In genomic region chr5:28516657-28517175, GRCh38 we compare ENCODE assay signal across 23 cellular contexts.
A peak's percentile ranks its signal among the peaks of the same experiment; 100 is the strongest.
DNase-seq lines count a peak whose midpoint lies in the region; ATAC-seq, FAIRE-seq and TF ChIP-seq lines count a peak whose summit lies in the region.
"Had no signal": no experiment of that assay in that cellular context is flagged by ENCODE, and none has a peak within 500 bp of the region (broad histone marks: within the 10 kb centered on the region; RNA-seq: fewer than 3 reads in every experiment).

No MANE protein-coding gene starts in this region.

- H2AFZ ChIP-seq in GM23338 = 0 out of 2 replicates have a peak overlapping the region, but pooled peaks have one; percentile 21
- H2AFZ ChIP-seq in neuronal stem cell (ENCODE audit: low read length) = peak overlapping the region; percentile 78

- DNase-seq in GM23338 (ENCODE audit: low spot score) (no peak), brain microvascular endothelial cell (peak; percentile 25), kidney tubule cell (ENCODE audit: low spot score) (peak; percentile 46), neuronal stem cell (ENCODE audit: low spot score) (peak; percentile 14), cerebellar cortex (ENCODE audit: low spot score) (no peak), NAMALWA (ENCODE audit: low spot score) (no peak), GM19239 (ENCODE audit: insufficient read length, low spot score) (no peak)
- no peak for DNase-seq in stimulated activated CD4-positive, alpha-beta T cell treated with anti-CD3 and anti-CD28 coated beads, Interleukin-4, amount 100 ng/mL, for 1 hour
- DNase-seq: 8988T; AML-193; C1 segment of cervical spinal cord; Calu3; CD8-positive, alpha-beta memory T cell; DMS53; GF-D8; KG1; NCI-H1105; NCI-H2029 treated with DMSO at 0.1 percent for 48 hours; NCI-H2171; NCI-H526; Peyer's patch; SJCRH30 had no signal

- H3K4me1 Mint-ChIP-seq in GM23338 = peaks cover 7% of the 10 kb centered on the region
- H3K4me1 Mint-ChIP-seq: CD8-positive, alpha-beta memory T cell had no signal

- TF ChIP-seq CTCF in GM23338 (conservative IDR thresholded peaks at IDR 0.05; ENCODE audit: low read depth in 2 of 2) (no peak), brain microvascular endothelial cell (IDR thresholded peaks at IDR 0.05; ENCODE audit: low read depth, low read length, missing control alignments) (no peak)

- no peak overlapping the region for H3K9ac ChIP-seq in neuronal stem cell (ENCODE audit: low read depth, low read length, poor library complexity)

- no peak overlapping the region for H2BK5ac ChIP-seq in neuronal stem cell (ENCODE audit: low read length)

- H3K4ac ChIP-seq in neuronal stem cell (ENCODE audit: low read length) = no peak overlapping the region

- H3K14ac ChIP-seq in neuronal stem cell (ENCODE audit: low read length) = no peak overlapping the region

- no peak overlapping the region for H3K18ac ChIP-seq in neuronal stem cell (ENCODE audit: low read length)

- no peak overlapping the region for H2AK5ac ChIP-seq in neuronal stem cell (ENCODE audit: low read depth, low read length)

- no peak overlapping the region for H3K4me2 ChIP-seq in GM23338
- no peak overlapping the region for H3K4me2 ChIP-seq in neuronal stem cell (ENCODE audit: insufficient read depth, low read length, poor library complexity, severe bottlenecking)

- peaks cover 2% of the 10 kb centered on the region for H3K27me3 Mint-ChIP-seq in GM23338 (ENCODE audit: insufficient read depth, low read depth, poor library complexity)
- H3K27me3 Mint-ChIP-seq: CD8-positive, alpha-beta memory T cell had no signal

- in situ Hi-C loops in brain microvascular endothelial cell (cut with HindIII; ENCODE audit: low pct_ligation_motif_present, low sequenced_read_pairs) = no loop called here

- H3K27ac ChIP-seq in GM23338 (ENCODE audit: low read depth) = no peak overlapping the region
- H3K27ac ChIP-seq in brain microvascular endothelial cell = no peak overlapping the region
- H3K27ac ChIP-seq in neuronal stem cell (replicated peaks; ENCODE audit: low read length) = no peak overlapping the region
- H3K27ac ChIP-seq: Peyer's patch, SJCRH30 had no signal

- H3K23ac ChIP-seq in neuronal stem cell (ENCODE audit: low read depth, low read length, poor library complexity) = no peak overlapping the region

- H3K4me3 Mint-ChIP-seq in GM23338 = no peak overlapping the region
- H3K4me3 Mint-ChIP-seq: CD8-positive, alpha-beta memory T cell had no signal

- no peak overlapping the region for H2BK15ac ChIP-seq in neuronal stem cell (ENCODE audit: low read length)

- H3K4me1 ChIP-seq in GM23338 (ENCODE audit: insufficient read depth) = no peaks in the 10 kb centered on the region
- peaks cover 0 to 2% of the 10 kb centered on the region in 2 donors for H3K4me1 ChIP-seq in neuronal stem cell (ENCODE audit: control insufficient read depth in 2 of 2, insufficient read depth in 1 of 2, low read depth in 1 of 2, low read length in 2 of 2)
- H3K4me1 ChIP-seq: HAP-1, Peyer's patch, SJCRH30 had no signal

- no peak overlapping the region for H3K27ac Mint-ChIP-seq in GM23338
- H3K27ac Mint-ChIP-seq: CD8-positive, alpha-beta memory T cell had no signal

- H3K9me3 Mint-ChIP-seq in GM23338 = peaks cover 22% of the 10 kb centered on the region

- no peaks in the 10 kb centered on the region for H3K79me2 ChIP-seq in GM23338 (replicated peaks; ENCODE audit: insufficient read depth)

- no CpG with 5 or more reads among the region's 5 CpGs for WGBS in neuronal stem cell (ENCODE audit: extremely low coverage in 2 of 2, insufficient read length in 2 of 2, insufficient replicate concordance in 1 of 2), 2 donors

- H3K9me3 ChIP-seq in neuronal stem cell (replicated peaks in 1 of 2; ENCODE audit: control insufficient read depth in 2 of 2, insufficient read depth in 1 of 2, low read depth in 1 of 2, low read length in 2 of 2) = peaks cover 0 to 16% of the 10 kb centered on the region in 2 donors
- H3K9me3 ChIP-seq: HAP-1, SJCRH30 had no signal

- no peaks in the 10 kb centered on the region for H3F3A ChIP-seq in GM23338 (replicated peaks; ENCODE audit: low read depth)

- peaks cover 20% of the 10 kb centered on the region; the same call in 2 of the 3 replicates for H3K36me3 Mint-ChIP-seq in GM23338 (ENCODE audit: low read depth)
- H3K36me3 Mint-ChIP-seq: CD8-positive, alpha-beta memory T cell had no signal

- no peaks in the 10 kb centered on the region for H4K20me1 ChIP-seq in GM23338 (replicated peaks; ENCODE audit: insufficient read depth)

- no peak overlapping the region for H2BK12ac ChIP-seq in neuronal stem cell (ENCODE audit: low read length)

- H4K8ac ChIP-seq in neuronal stem cell (ENCODE audit: low read depth, low read length) = no peak overlapping the region

- no peak overlapping the region for H3K4me3 ChIP-seq in GM23338
- H3K4me3 ChIP-seq in brain microvascular endothelial cell (ENCODE audit: low read depth, low read length) = no peak overlapping the region
- no peak overlapping the region for H3K4me3 ChIP-seq in neuronal stem cell (ENCODE audit: low read length in 2 of 2)
- H3K4me3 ChIP-seq: HAP-1, Peyer's patch, SJCRH30 had no signal

- H3K36me3 ChIP-seq in GM23338 (ENCODE audit: insufficient read depth) = no peaks in the 10 kb centered on the region
- no peaks in the 10 kb centered on the region for H3K36me3 ChIP-seq in brain microvascular endothelial cell (replicated peaks)
- H3K36me3 ChIP-seq in neuronal stem cell (replicated peaks in 1 of 2; ENCODE audit: control insufficient read depth in 2 of 2, insufficient read depth in 2 of 2, low read length in 2 of 2) = no peaks in the 10 kb centered on the region
- H3K36me3 ChIP-seq: HAP-1, Peyer's patch, SJCRH30 had no signal

- no peak overlapping the region for H4K91ac ChIP-seq in neuronal stem cell (ENCODE audit: low read depth, low read length, poor library complexity)

- no peak for FAIRE-seq in GM19239 (lab: Jason Lieb, UNC)

- H3K79me1 ChIP-seq in neuronal stem cell (ENCODE audit: low read depth, low read length) = no peaks in the 10 kb centered on the region

- H3K27me3 ChIP-seq in GM23338 (ENCODE audit: insufficient read depth) (no peaks in the 10 kb centered on the region), brain microvascular endothelial cell (replicated peaks) (no peaks in the 10 kb centered on the region), neuronal stem cell (ENCODE audit: control insufficient read depth in 3 of 3, insufficient read depth in 3 of 3, low read depth in 1 of 3, low read length in 3 of 3) (no peaks in the 10 kb centered on the region)
- H3K27me3 ChIP-seq: Peyer's patch, SJCRH30 had no signal

- no peak overlapping the region for H2BK120ac ChIP-seq in neuronal stem cell (ENCODE audit: low read depth, low read length)

- no peak for ATAC-seq in GM23338

- no peaks in the 10 kb centered on the region for H3K9me2 ChIP-seq in GM23338 (ENCODE audit: insufficient read depth)

TF ChIP-seq in GM23338, 12 proteins besides CTCF, POLR2A, EP300 and RAD21:
- TF ChIP-seq POLR2AphosphoS5 (IDR thresholded peaks at IDR 0.05; ENCODE audit: low read depth) = no peak
- no peak for TF ChIP-seq ETS1 (IDR thresholded peaks at IDR 0.05)
- no peak for TF ChIP-seq REST (IDR thresholded peaks at IDR 0.05; ENCODE audit: unreplicated experiment)
- no peak for TF ChIP-seq ZNF331 (CRISPR knock-in tag; IDR thresholded peaks at IDR 0.05; ENCODE audit: low read depth)

Comparison
In these comparisons a context has a peak if more than half of its experiments do, and no peak if none do; other contexts are left out.
1. DNase-seq: peak in brain microvascular endothelial cell (single experiment), kidney tubule cell (single experiment) and neuronal stem cell (single experiment); none in GM23338 (single experiment), cerebellar cortex (single experiment), stimulated activated CD4-positive, alpha-beta T cell treated with anti-CD3 and anti-CD28 coated beads, Interleukin-4, amount 100 ng/mL, for 1 hour (single experiment), NAMALWA (single experiment) and GM19239 (single experiment).